ENCODE assay signal across 19 cellular contexts in genomic region chr6:25068866-25069265, GRCh38.
DNase-seq lines count a peak whose midpoint lies in the region; ATAC-seq and TF ChIP-seq lines count a peak whose summit lies in the region.
"Had no signal": no experiment of that assay in that cellular context is flagged by ENCODE, and none has a peak within 500 bp of the region (broad histone marks: within the 10 kb centered on the region; RNA-seq: fewer than 3 reads in every experiment).

No MANE protein-coding gene starts in this region.

- H3K36me3 Mint-ChIP-seq in stimulated activated effector memory CD8-positive, alpha-beta T cell treated with anti-CD3 and anti-CD28 coated beads, Interleukin-12 subunit alpha, Interleukin-12 subunit beta, amount 100 ng/mL, for 72 hours = no peaks in the 10 kb centered on the region
- H3K36me3 Mint-ChIP-seq: CD4-positive, CD25-positive, alpha-beta regulatory T cell; CD8-positive, alpha-beta T cell had no signal

- WGBS in esophagus muscularis mucosa = 89% methylated on average over 2 of the region's 2 CpGs

- no peak for ATAC-seq in stimulated activated effector memory CD8-positive, alpha-beta T cell treated with anti-CD3 and anti-CD28 coated beads, Interleukin-12 subunit alpha, Interleukin-12 subunit beta, amount 100 ng/mL, for 72 hours
- ATAC-seq in GM21390 (IDR thresholded peaks at IDR 0.05; ENCODE audit: unreplicated experiment) = no peak
- ATAC-seq: CD8-positive, alpha-beta T cell; GM12878; GM23338 had no signal

- intact Hi-C loops in esophagus muscularis mucosa (cut with DNase I) = no loop called here

- H3K27ac ChIP-seq in esophagus muscularis mucosa (replicated peaks in 1 of 4) = no peak overlapping the region
- H3K27ac ChIP-seq: BLaER1, C4-2B had no signal

- H3K36me3 ChIP-seq in adipocyte (ENCODE audit: control insufficient read depth, insufficient read depth, low read length, severe bottlenecking) (no peaks in the 10 kb centered on the region), esophagus muscularis mucosa (no peaks in the 10 kb centered on the region)
- H3K36me3 ChIP-seq: BLaER1 had no signal

- peak overlapping the region; percentile 9 for H3K9ac ChIP-seq in adipocyte (ENCODE audit: low read length)
- H3K9ac ChIP-seq: BLaER1 had no signal

- H3K4me3 Mint-ChIP-seq in stimulated activated effector memory CD8-positive, alpha-beta T cell treated with anti-CD3 and anti-CD28 coated beads, Interleukin-12 subunit alpha, Interleukin-12 subunit beta, amount 100 ng/mL, for 72 hours = no peak overlapping the region
- H3K4me3 Mint-ChIP-seq: CD4-positive, CD25-positive, alpha-beta regulatory T cell; CD8-positive, alpha-beta T cell; GM23338 had no signal

- H3K27me3 ChIP-seq in adipocyte (replicated peaks; ENCODE audit: control insufficient read depth, insufficient read depth, low read length) = no peaks in the 10 kb centered on the region
- H3K27me3 ChIP-seq in esophagus muscularis mucosa = peaks cover 0 to 3% (median 0%) of the 10 kb centered on the region in 4 donors
- H3K27me3 ChIP-seq: BLaER1 had no signal

- no peak for TF ChIP-seq EP300 in esophagus muscularis mucosa (IDR thresholded peaks at IDR 0.05)

- no peak for TF ChIP-seq POLR2A in esophagus muscularis mucosa (IDR thresholded peaks at IDR 0.05; ENCODE audit: low read depth)

- TF ChIP-seq CTCF in esophagus muscularis mucosa (IDR thresholded peaks at IDR 0.05) (no peak), fibroblast of villous mesenchyme (IDR thresholded peaks at IDR 0.05; ENCODE audit: insufficient read depth, low read depth, low read length) (no peak)

- H3K4me3 ChIP-seq in adipocyte (ENCODE audit: low read length) (peak overlapping the region; percentile 44), esophagus muscularis mucosa (no peak overlapping the region), fibroblast of villous mesenchyme (ENCODE audit: low read depth, low read length) (no peak overlapping the region)
- H3K4me3 ChIP-seq: BLaER1, GM12878, GM23338 had no signal

- H3K27ac Mint-ChIP-seq in stimulated activated effector memory CD8-positive, alpha-beta T cell treated with anti-CD3 and anti-CD28 coated beads, Interleukin-12 subunit alpha, Interleukin-12 subunit beta, amount 100 ng/mL, for 72 hours = peak overlapping the region; percentile 85
- H3K27ac Mint-ChIP-seq: CD8-positive, alpha-beta T cell; GM23338 had no signal

- no peaks in the 10 kb centered on the region for H3K9me3 Mint-ChIP-seq in stimulated activated effector memory CD8-positive, alpha-beta T cell treated with anti-CD3 and anti-CD28 coated beads, Interleukin-12 subunit alpha, Interleukin-12 subunit beta, amount 100 ng/mL, for 72 hours
- H3K9me3 Mint-ChIP-seq: CD8-positive, alpha-beta T cell; GM23338 had no signal

- DNase-seq in adipocyte (ENCODE audit: low read depth) = no peak
- peak; percentile 31 for DNase-seq in esophagus muscularis mucosa (ENCODE audit: extremely low spot score)
- peak; percentile 32 for DNase-seq in fibroblast of villous mesenchyme (ENCODE audit: low read depth)
- no peak for DNase-seq in stimulated activated effector memory CD8-positive, alpha-beta T cell treated with anti-CD3 and anti-CD28 coated beads, Interleukin-12 subunit alpha, Interleukin-12 subunit beta, amount 100 ng/mL, for 72 hours (ENCODE audit: low spot score in 2 of 2)
- DNase-seq in T-helper 1 cell = no peak
- DNase-seq in activated CD8-positive, alpha-beta memory T cell treated with anti-CD3 and anti-CD28 coated beads, Interleukin-2, amount 50 U/mL, for 4 hours = no peak
- no peak for DNase-seq in DMS 273 treated with DMSO at 0.1 percent for 48 hours (lab: John Stamatoyannopoulos, UW)
- DNase-seq: Caco-2; CD4-positive, CD25-positive, alpha-beta regulatory T cell; CD8-positive, alpha-beta T cell; DMS79; EL; GDM1; HCEC 1CT had no signal

- H3K4me1 Mint-ChIP-seq in stimulated activated effector memory CD8-positive, alpha-beta T cell treated with anti-CD3 and anti-CD28 coated beads, Interleukin-12 subunit alpha, Interleukin-12 subunit beta, amount 100 ng/mL, for 72 hours = peaks cover 7% of the 10 kb centered on the region

- peaks cover 24% of the 10 kb centered on the region for H3K4me1 ChIP-seq in adipocyte (ENCODE audit: control insufficient read depth, insufficient read depth, low read length)
- peaks cover 0 to 3% (median 0%) of the 10 kb centered on the region in 4 donors for H3K4me1 ChIP-seq in esophagus muscularis mucosa
- H3K4me1 ChIP-seq: BLaER1, Caco-2 had no signal

- H3K9me3 ChIP-seq in adipocyte (ENCODE audit: control insufficient read depth, low read length) (peaks cover 3% of the 10 kb centered on the region), esophagus muscularis mucosa (no peaks in the 10 kb centered on the region)
- H3K9me3 ChIP-seq: Caco-2 had no signal

Comparison
In these comparisons a context has a peak if more than half of its experiments do, and no peak if none do; other contexts are left out.
1. DNase-seq: peak in esophagus muscularis mucosa (single experiment) and fibroblast of villous mesenchyme (single experiment); none in adipocyte (single experiment), stimulated activated effector memory CD8-positive, alpha-beta T cell treated with anti-CD3 and anti-CD28 coated beads, Interleukin-12 subunit alpha, Interleukin-12 subunit beta, amount 100 ng/mL, for 72 hours (0 of 2), T-helper 1 cell (0 of 5), activated CD8-positive, alpha-beta memory T cell treated with anti-CD3 and anti-CD28 coated beads, Interleukin-2, amount 50 U/mL, for 4 hours (single experiment) and DMS 273 treated with DMSO at 0.1 percent for 48 hours (single experiment).